ENCODE assay signal across 1 cellular context in genomic region chr21:36209626-36210171, GRCh38.
TF ChIP-seq lines count a peak whose summit lies in the region.

No MANE protein-coding gene starts in this region.

TF ChIP-seq in IMR-90, 13 proteins besides CTCF, POLR2A, EP300 and RAD21:
- TF ChIP-seq SMC3 (IDR thresholded peaks at IDR 0.05; ENCODE audit: low read depth, low read length) (peak; percentile 54; the same call in 1 of the 2 replicates), MAZ (IDR thresholded peaks at IDR 0.05; ENCODE audit: borderline replicate concordance, low read depth, low read length) (no peak; the same call in 1 of the 2 replicates)
